Comparison of ENCODE assay signal across 8 cellular contexts in the genomic region with DNA sequence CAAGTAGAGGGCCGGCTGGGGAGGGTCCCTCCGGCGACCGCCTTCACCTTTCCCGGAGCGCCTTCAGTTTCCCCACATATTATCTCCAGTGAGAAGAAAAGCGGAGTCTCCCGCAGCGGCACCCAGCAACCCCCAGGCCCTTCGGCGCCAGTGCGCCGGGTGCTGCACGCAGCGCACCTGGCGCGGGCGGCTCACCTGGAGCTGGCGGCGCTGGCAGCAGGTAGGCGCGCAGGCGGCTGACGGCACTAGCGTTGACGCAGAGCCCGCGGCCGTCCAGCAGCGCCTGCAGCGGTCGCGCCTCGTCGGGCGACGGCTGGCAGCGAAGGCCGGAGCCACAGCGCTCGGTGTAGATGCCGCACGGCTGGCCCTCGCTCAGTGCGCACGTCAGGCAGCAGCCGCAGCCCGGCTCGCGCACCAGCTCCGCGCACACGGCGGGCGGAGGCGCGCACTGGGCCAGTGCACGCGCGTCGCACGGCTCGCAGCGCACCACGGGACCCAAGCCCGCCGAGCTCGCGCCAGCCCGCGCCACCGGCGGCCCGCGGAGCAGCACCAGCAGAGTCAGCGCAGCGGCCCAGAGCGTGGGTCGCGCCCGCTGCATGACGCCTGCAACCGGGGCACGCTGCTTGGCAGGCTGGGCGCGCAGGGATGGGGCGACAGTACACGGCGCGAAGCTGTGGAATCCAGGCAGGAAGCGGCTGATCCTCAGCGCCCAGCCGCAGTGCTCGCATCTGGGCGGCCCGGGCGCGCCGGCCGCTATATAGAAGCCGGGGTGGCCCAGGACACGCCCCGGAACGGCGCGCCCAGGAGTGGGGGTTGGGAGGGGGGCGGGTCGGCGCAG. TPM values are rescaled to one million over a fixed set of nuclear protein-coding genes. Genes with fewer than 3 reads are reported as not detected.
DNase-seq lines count a peak whose midpoint lies in the region; ATAC-seq and TF ChIP-seq lines count a peak whose summit lies in the region.

Gene IGFBP3 (minus strand): TSS at position 730 of the 838 bp plus-strand sequence. CDS start 132 bp downstream, at position 598.

- H3K27ac ChIP-seq in Peyer's patch: peak within 1 kb of the TSS; percentile 3 to 67 (median 62)
- H3K27ac ChIP-seq in cingulate gyrus (ENCODE audit: low read depth, low read length): peak within 1 kb of the TSS; percentile 10

- TF ChIP-seq POLR2A in Peyer's patch (IDR thresholded peaks at IDR 0.05): peak in 1 of 2 donors; percentile 19

- peak; percentile 50 for DNase-seq in activated CD8-positive, alpha-beta memory T cell treated with anti-CD3 and anti-CD28 coated beads, Interleukin-2, amount 10 ng/mL, durations not matched to agents 7 days and 5 days
- no peak for DNase-seq in activated CD8-positive, alpha-beta memory T cell treated with anti-CD3 and anti-CD28 coated beads for 24 hours
- peak in 2 of 3 donors; percentile 57 to 64 for DNase-seq in Peyer's patch
- DNase-seq in kidney glomerular epithelial cell (lab: John Stamatoyannopoulos, UW): peak; percentile 15
- DNase-seq in stimulated activated naive B cell treated with anti-CD40 and anti-IgM and Interleukin-4, amounts not matched to agents 10 μg/mL and 1 μg/mL and 100 μg/mL, for 72 hours: no peak
- DNase-seq in medulla oblongata (ENCODE audit: extremely low spot score): no peak
- no peak for DNase-seq in midbrain (lab: John Stamatoyannopoulos, UW)

- peak in 1 of 6 experiments; percentile 8 for TF ChIP-seq CTCF in Peyer's patch (IDR thresholded peaks at IDR 0.05)

- peak within 1 kb of the TSS; percentile 78 for H3K27ac Mint-ChIP-seq in activated CD8-positive, alpha-beta memory T cell treated with anti-CD3 and anti-CD28 coated beads, Interleukin-2, amount 10 ng/mL, durations not matched to agents 7 days and 5 days
- peak within 1 kb of the TSS; percentile 67 for H3K27ac Mint-ChIP-seq in stimulated activated naive B cell treated with anti-CD40 and anti-IgM and Interleukin-4, amounts not matched to agents 10 μg/mL and 1 μg/mL and 100 μg/mL, for 72 hours

- H3K4me1 Mint-ChIP-seq in activated CD8-positive, alpha-beta memory T cell treated with anti-CD3 and anti-CD28 coated beads, Interleukin-2, amount 10 ng/mL, durations not matched to agents 7 days and 5 days: peaks cover 43% of the 10 kb centered on the region
- peaks cover 12 to 29% of the 10 kb centered on the region in 2 donors for H3K4me1 Mint-ChIP-seq in stimulated activated naive B cell treated with anti-CD40 and anti-IgM and Interleukin-4, amounts not matched to agents 10 μg/mL and 1 μg/mL and 100 μg/mL, for 72 hours

- H3K4me3 ChIP-seq in Peyer's patch: peak within 1 kb of the TSS; percentile 40 to 62 (median 49)

- no peaks in the 10 kb centered on the region for H3K9me3 ChIP-seq in Peyer's patch

- H3K4me1 ChIP-seq in Peyer's patch: peaks cover 0 to 38% (median 4%) of the 10 kb centered on the region in 4 donors

- H3K27me3 Mint-ChIP-seq in activated CD8-positive, alpha-beta memory T cell treated with anti-CD3 and anti-CD28 coated beads, Interleukin-2, amount 10 ng/mL, durations not matched to agents 7 days and 5 days: peaks cover 63% of the 10 kb centered on the region
- peaks cover 57 to 77% of the 10 kb centered on the region in 2 donors for H3K27me3 Mint-ChIP-seq in stimulated activated naive B cell treated with anti-CD40 and anti-IgM and Interleukin-4, amounts not matched to agents 10 μg/mL and 1 μg/mL and 100 μg/mL, for 72 hours

- no peaks in the 10 kb centered on the region for H3K9me3 Mint-ChIP-seq in activated CD8-positive, alpha-beta memory T cell treated with anti-CD3 and anti-CD28 coated beads, Interleukin-2, amount 10 ng/mL, durations not matched to agents 7 days and 5 days (ENCODE audit: low read depth)
- no peaks in the 10 kb centered on the region for H3K9me3 Mint-ChIP-seq in stimulated activated naive B cell treated with anti-CD40 and anti-IgM and Interleukin-4, amounts not matched to agents 10 μg/mL and 1 μg/mL and 100 μg/mL, for 72 hours

- CTCF ChIA-PET in activated CD8-positive, alpha-beta memory T cell treated with anti-CD3 and anti-CD28 coated beads, Interleukin-2, amount 10 ng/mL, durations not matched to agents 7 days and 5 days (lab: Charles Lee): interaction anchor here (0.8 to 1.0 kb wide), 2 partner anchors 19 to 27 kb away, joined by 3 read pairs; no protein-coding TSS in a partner anchor

- H3K27me3 ChIP-seq in Peyer's patch: no peaks in the 10 kb centered on the region

- no peaks in the 10 kb centered on the region for H3K36me3 ChIP-seq in Peyer's patch

- peak within 1 kb of the TSS; percentile 72 for H3K4me3 Mint-ChIP-seq in activated CD8-positive, alpha-beta memory T cell treated with anti-CD3 and anti-CD28 coated beads, Interleukin-2, amount 10 ng/mL, durations not matched to agents 7 days and 5 days
- H3K4me3 Mint-ChIP-seq in stimulated activated naive B cell treated with anti-CD40 and anti-IgM and Interleukin-4, amounts not matched to agents 10 μg/mL and 1 μg/mL and 100 μg/mL, for 72 hours: peak within 1 kb of the TSS; percentile 47 to 50

- H3K36me3 Mint-ChIP-seq in activated CD8-positive, alpha-beta memory T cell treated with anti-CD3 and anti-CD28 coated beads, Interleukin-2, amount 10 ng/mL, durations not matched to agents 7 days and 5 days: peaks cover 3% of the 10 kb centered on the region
- no peaks in the 10 kb centered on the region for H3K36me3 Mint-ChIP-seq in stimulated activated naive B cell treated with anti-CD40 and anti-IgM and Interleukin-4, amounts not matched to agents 10 μg/mL and 1 μg/mL and 100 μg/mL, for 72 hours

- peak; percentile 66 for ATAC-seq in activated CD8-positive, alpha-beta memory T cell treated with anti-CD3 and anti-CD28 coated beads, Interleukin-2, amount 10 ng/mL, durations not matched to agents 7 days and 5 days
- ATAC-seq in stimulated activated naive B cell treated with anti-CD40 and anti-IgM and Interleukin-4, amounts not matched to agents 10 μg/mL and 1 μg/mL and 100 μg/mL, for 72 hours (replicated peaks): peak; percentile 10 to 35

RNA-seq across cellular contexts. Expression of gene IGFBP3, which starts in this region (rescaled TPM):
- 10 to 100 TPM; 10.5 to 17.8 TPM for total RNA-seq in activated CD8-positive, alpha-beta memory T cell treated with anti-CD3 and anti-CD28 coated beads, Interleukin-2, amount 10 ng/mL, durations not matched to agents 7 days and 5 days
- total RNA-seq in Peyer's patch: 10 to 100 TPM; 14.4 to 82.2 (median 35.1) TPM

Comparison
In these comparisons a context has a peak if more than half of its experiments do, and no peak if none do; other contexts are left out.
1. DNase-seq: peak in activated CD8-positive, alpha-beta memory T cell treated with anti-CD3 and anti-CD28 coated beads, Interleukin-2, amount 10 ng/mL, durations not matched to agents 7 days and 5 days (single experiment), Peyer's patch (2 of 3) and kidney glomerular epithelial cell (single experiment); none in activated CD8-positive, alpha-beta memory T cell treated with anti-CD3 and anti-CD28 coated beads for 24 hours (single experiment), stimulated activated naive B cell treated with anti-CD40 and anti-IgM and Interleukin-4, amounts not matched to agents 10 μg/mL and 1 μg/mL and 100 μg/mL, for 72 hours (single experiment), medulla oblongata (single experiment) and midbrain (single experiment).